In the genomic region with DNA sequence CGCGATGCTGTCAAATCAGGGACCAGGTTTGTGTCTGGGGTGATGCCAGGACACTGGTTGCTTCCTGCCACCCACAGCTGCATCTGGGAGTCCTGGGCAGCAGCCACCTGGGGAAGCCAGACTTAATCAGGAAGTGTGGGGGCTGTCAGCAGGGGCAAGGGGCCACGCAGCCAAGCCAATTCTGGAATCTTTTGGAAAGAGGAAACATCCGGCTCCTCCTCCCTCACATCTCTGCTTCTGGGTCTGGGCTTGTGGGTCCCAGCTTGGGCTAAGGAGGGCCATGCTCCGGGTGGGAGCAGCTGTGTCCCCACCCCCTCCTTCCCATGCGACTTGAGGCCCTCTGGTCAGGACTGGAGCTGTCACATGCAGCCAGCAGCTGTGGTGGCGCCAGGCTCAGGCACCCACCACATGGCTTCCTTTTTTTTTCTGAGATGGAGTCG, we compare ENCODE assay signal across 17 cellular contexts. TPM values are rescaled to one million over a fixed set of nuclear protein-coding genes. Genes with fewer than 3 reads are reported as not detected.
DNase-seq lines count a peak whose midpoint lies in the region; ATAC-seq and TF ChIP-seq lines count a peak whose summit lies in the region.
"Had no signal": no experiment of that assay in that cellular context is flagged by ENCODE, and none has a peak within 500 bp of the region (broad histone marks: within the 10 kb centered on the region; RNA-seq: fewer than 3 reads in every experiment).

No MANE protein-coding gene starts in this region.

- no peak overlapping the region for H3K4me3 Mint-ChIP-seq in natural killer cell treated with Interleukin-12 subunit alpha and Interleukin-12 subunit beta and Interleukin-15 and Interleukin-18, amount 100 ng/mL, for 72 hours
- H3K4me3 Mint-ChIP-seq: activated CD4-positive, alpha-beta T cell treated with anti-CD3 and anti-CD28 coated beads, Interleukin-2, amount 10 ng/mL, durations not matched to agents 7 days and 5 days had no signal

- no peaks in the 10 kb centered on the region for H3K4me1 Mint-ChIP-seq in natural killer cell treated with Interleukin-12 subunit alpha and Interleukin-12 subunit beta and Interleukin-15 and Interleukin-18, amount 100 ng/mL, for 72 hours (ENCODE audit: low read depth in 2 of 2)

- H3K9me3 ChIP-seq in BE2C (no peaks in the 10 kb centered on the region), lower lobe of right lung (no peaks in the 10 kb centered on the region)

- H3K36me3 ChIP-seq in BE2C (no peaks in the 10 kb centered on the region), lower lobe of right lung (no peaks in the 10 kb centered on the region)

- intact Hi-C loops in lower lobe of right lung (cut with DNase I), result no loop called here

- ATAC-seq in SK-N-SH treated with all-trans-retinoic acid at 6 μM for 48 hours, result peak; percentile 12; the same call in 1 of the 3 replicates
- no peak for ATAC-seq in lower lobe of right lung
- ATAC-seq in natural killer cell treated with Interleukin-12 subunit alpha and Interleukin-12 subunit beta and Interleukin-15 and Interleukin-18, amount 100 ng/mL, for 72 hours, result no peak
- ATAC-seq in GM18517 (IDR thresholded peaks at IDR 0.05; ENCODE audit: unreplicated experiment), result no peak

- peaks cover 27% of the 10 kb centered on the region for H3K4me1 ChIP-seq in BE2C
- peaks cover 18% of the 10 kb centered on the region for H3K4me1 ChIP-seq in lower lobe of right lung

- in situ Hi-C loops in KBM-7 (cut with MboI; ENCODE audit: low pct_unique_long_range_greater_than_20kb, low sequenced_read_pairs), result no loop called here

- no peaks in the 10 kb centered on the region for H3K36me3 Mint-ChIP-seq in natural killer cell treated with Interleukin-12 subunit alpha and Interleukin-12 subunit beta and Interleukin-15 and Interleukin-18, amount 100 ng/mL, for 72 hours

- no peak overlapping the region for H3K27ac Mint-ChIP-seq in natural killer cell treated with Interleukin-12 subunit alpha and Interleukin-12 subunit beta and Interleukin-15 and Interleukin-18, amount 100 ng/mL, for 72 hours
- H3K27ac Mint-ChIP-seq: activated CD4-positive, alpha-beta T cell treated with anti-CD3 and anti-CD28 coated beads, Interleukin-2, amount 10 ng/mL, durations not matched to agents 7 days and 5 days; activated T-helper 2 cell treated with anti-CD3 and anti-CD28 coated beads, Interferon-gamma antibody, Interleukin-2, Interleukin-4, amounts not matched to agents 10 μg/mL and 5 μg/mL and 100 μg/mL, durations not matched to agents 14 hours and 24 hours and 36 hours had no signal

- peak; percentile 93 for DNase-seq in BE2C
- DNase-seq in KBM-7, result peak; percentile 48
- no peak for DNase-seq in lower lobe of right lung
- no peak for DNase-seq in natural killer cell treated with Interleukin-12 subunit alpha and Interleukin-12 subunit beta and Interleukin-15 and Interleukin-18, amount 100 ng/mL, for 72 hours (ENCODE audit: low spot score)
- DNase-seq in NCI-H128 (lab: John Stamatoyannopoulos, UW; ENCODE audit: unreplicated experiment), result no peak
- DNase-seq in DMS114 treated with DMSO at 0.1 percent for 48 hours (lab: John Stamatoyannopoulos, UW; ENCODE audit: unreplicated experiment), result no peak
- DNase-seq: activated CD4-positive, alpha-beta T cell treated with anti-CD3 and anti-CD28 coated beads, Interleukin-2, amount 10 ng/mL, durations not matched to agents 7 days and 5 days; NCI-H2107; OCI-M1; stimulated activated CD4-positive, alpha-beta T cell treated with anti-CD3 and anti-CD28 coated beads, Interleukin-2, amount 100 ng/mL, for 48 hours; T-helper 1 cell had no signal

- H3K9me3 Mint-ChIP-seq in natural killer cell treated with Interleukin-12 subunit alpha and Interleukin-12 subunit beta and Interleukin-15 and Interleukin-18, amount 100 ng/mL, for 72 hours, result no peaks in the 10 kb centered on the region
- H3K9me3 Mint-ChIP-seq: activated CD4-positive, alpha-beta T cell treated with anti-CD3 and anti-CD28 coated beads, Interleukin-2, amount 10 ng/mL, durations not matched to agents 7 days and 5 days; activated T-helper 2 cell treated with anti-CD3 and anti-CD28 coated beads, Interferon-gamma antibody, Interleukin-2, Interleukin-4, amounts not matched to agents 10 μg/mL and 5 μg/mL and 100 μg/mL, durations not matched to agents 14 hours and 24 hours and 36 hours had no signal

- H3K27me3 ChIP-seq in BE2C, result no peaks in the 10 kb centered on the region
- H3K27me3 ChIP-seq in lower lobe of right lung (ENCODE audit: low read depth), result peaks cover 15% of the 10 kb centered on the region

- peaks cover 14 to 17% of the 10 kb centered on the region in 2 donors for H3K27me3 Mint-ChIP-seq in natural killer cell treated with Interleukin-12 subunit alpha and Interleukin-12 subunit beta and Interleukin-15 and Interleukin-18, amount 100 ng/mL, for 72 hours

- peak overlapping the region; percentile 1 for H3K4me3 ChIP-seq in BE2C (ENCODE audit: low read depth, low read length)
- no peak overlapping the region for H3K4me3 ChIP-seq in lower lobe of right lung

- no peak for TF ChIP-seq CTCF in BE2C (IDR thresholded peaks at IDR 0.05; ENCODE audit: low read depth, low read length)
- no peak for TF ChIP-seq CTCF in lower lobe of right lung (IDR thresholded peaks at IDR 0.05)

- H3K27ac ChIP-seq in lower lobe of right lung, result peak overlapping the region; percentile 6
- H3K27ac ChIP-seq: KMS-11 had no signal

TF ChIP-seq in SK-N-SH treated with all-trans-retinoic acid at 6 μM for 48 hours, 23 proteins besides CTCF, POLR2A, EP300 and RAD21:
- TF ChIP-seq, protein P1, sequence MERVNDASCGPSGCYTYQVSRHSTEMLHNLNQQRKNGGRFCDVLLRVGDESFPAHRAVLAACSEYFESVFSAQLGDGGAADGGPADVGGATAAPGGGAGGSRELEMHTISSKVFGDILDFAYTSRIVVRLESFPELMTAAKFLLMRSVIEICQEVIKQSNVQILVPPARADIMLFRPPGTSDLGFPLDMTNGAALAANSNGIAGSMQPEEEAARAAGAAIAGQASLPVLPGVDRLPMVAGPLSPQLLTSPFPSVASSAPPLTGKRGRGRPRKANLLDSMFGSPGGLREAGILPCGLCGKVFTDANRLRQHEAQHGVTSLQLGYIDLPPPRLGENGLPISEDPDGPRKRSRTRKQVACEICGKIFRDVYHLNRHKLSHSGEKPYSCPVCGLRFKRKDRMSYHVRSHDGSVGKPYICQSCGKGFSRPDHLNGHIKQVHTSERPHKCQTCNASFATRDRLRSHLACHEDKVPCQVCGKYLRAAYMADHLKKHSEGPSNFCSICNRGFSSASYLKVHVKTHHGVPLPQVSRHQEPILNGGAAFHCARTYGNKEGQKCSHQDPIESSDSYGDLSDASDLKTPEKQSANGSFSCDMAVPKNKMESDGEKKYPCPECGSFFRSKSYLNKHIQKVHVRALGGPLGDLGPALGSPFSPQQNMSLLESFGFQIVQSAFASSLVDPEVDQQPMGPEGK (CRISPR knock-in tag; IDR thresholded peaks at IDR 0.05; ENCODE audit: borderline replicate concordance), result no peak
- no peak for TF ChIP-seq ZFP30 (CRISPR knock-in tag; IDR thresholded peaks at IDR 0.05)
- TF ChIP-seq ISL1 (CRISPR knock-in tag; IDR thresholded peaks at IDR 0.05), result no peak
- TF ChIP-seq ARNTL (CRISPR knock-in tag; IDR thresholded peaks at IDR 0.05; ENCODE audit: borderline replicate concordance, low read depth), result 0 out of 2 replicates have a peak, but pooled peaks have one; percentile 8
- no peak for TF ChIP-seq CSDC2 (CRISPR knock-in tag; IDR thresholded peaks at IDR 0.05)
- TF ChIP-seq, protein P2, sequence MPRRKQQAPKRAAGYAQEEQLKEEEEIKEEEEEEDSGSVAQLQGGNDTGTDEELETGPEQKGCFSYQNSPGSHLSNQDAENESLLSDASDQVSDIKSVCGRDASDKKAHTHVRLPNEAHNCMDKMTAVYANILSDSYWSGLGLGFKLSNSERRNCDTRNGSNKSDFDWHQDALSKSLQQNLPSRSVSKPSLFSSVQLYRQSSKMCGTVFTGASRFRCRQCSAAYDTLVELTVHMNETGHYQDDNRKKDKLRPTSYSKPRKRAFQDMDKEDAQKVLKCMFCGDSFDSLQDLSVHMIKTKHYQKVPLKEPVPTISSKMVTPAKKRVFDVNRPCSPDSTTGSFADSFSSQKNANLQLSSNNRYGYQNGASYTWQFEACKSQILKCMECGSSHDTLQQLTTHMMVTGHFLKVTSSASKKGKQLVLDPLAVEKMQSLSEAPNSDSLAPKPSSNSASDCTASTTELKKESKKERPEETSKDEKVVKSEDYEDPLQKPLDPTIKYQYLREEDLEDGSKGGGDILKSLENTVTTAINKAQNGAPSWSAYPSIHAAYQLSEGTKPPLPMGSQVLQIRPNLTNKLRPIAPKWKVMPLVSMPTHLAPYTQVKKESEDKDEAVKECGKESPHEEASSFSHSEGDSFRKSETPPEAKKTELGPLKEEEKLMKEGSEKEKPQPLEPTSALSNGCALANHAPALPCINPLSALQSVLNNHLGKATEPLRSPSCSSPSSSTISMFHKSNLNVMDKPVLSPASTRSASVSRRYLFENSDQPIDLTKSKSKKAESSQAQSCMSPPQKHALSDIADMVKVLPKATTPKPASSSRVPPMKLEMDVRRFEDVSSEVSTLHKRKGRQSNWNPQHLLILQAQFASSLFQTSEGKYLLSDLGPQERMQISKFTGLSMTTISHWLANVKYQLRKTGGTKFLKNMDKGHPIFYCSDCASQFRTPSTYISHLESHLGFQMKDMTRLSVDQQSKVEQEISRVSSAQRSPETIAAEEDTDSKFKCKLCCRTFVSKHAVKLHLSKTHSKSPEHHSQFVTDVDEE (CRISPR knock-in tag; IDR thresholded peaks at IDR 0.05), result peak; percentile 56; the same call in 1 of the 2 replicates
- TF ChIP-seq TCF4 (CRISPR knock-in tag; IDR thresholded peaks at IDR 0.05; ENCODE audit: borderline replicate concordance), result peak; percentile 81; the same call in 1 of the 2 replicates
- 0 out of 2 replicates have a peak, but pooled peaks have one; percentile 60 for TF ChIP-seq BACH2 (CRISPR knock-in tag; IDR thresholded peaks at IDR 0.05; ENCODE audit: borderline replicate concordance)
- TF ChIP-seq ZNF8 (CRISPR knock-in tag; IDR thresholded peaks at IDR 0.05), result no peak

RNA-seq across cellular contexts. Expression of gene CCDC182, which starts 37.0 kb away (rescaled TPM):
- not detected for polyA plus RNA-seq in BE2C (2012; ENCODE audit: insufficient read depth, insufficient read length, low read depth)
- total RNA-seq in lower lobe of right lung, result not detected
- not detected for total RNA-seq in natural killer cell treated with Interleukin-12 subunit alpha and Interleukin-12 subunit beta and Interleukin-15 and Interleukin-18, amount 100 ng/mL, for 72 hours
- total RNA-seq: activated CD4-positive, alpha-beta T cell treated with anti-CD3 and anti-CD28 coated beads, Interleukin-2, amount 10 ng/mL, durations not matched to agents 7 days and 5 days; activated T-helper 2 cell treated with anti-CD3 and anti-CD28 coated beads, Interferon-gamma antibody, Interleukin-2, Interleukin-4, amounts not matched to agents 10 μg/mL and 5 μg/mL and 100 μg/mL, durations not matched to agents 14 hours and 24 hours and 36 hours; pulmonary artery endothelial cell; ureter had no signal

Comparison
In these comparisons a context has a peak if more than half of its experiments do, and no peak if none do; other contexts are left out.
1. DNase-seq: peak in BE2C (single experiment) and KBM-7 (single experiment); none in lower lobe of right lung (single experiment), natural killer cell treated with Interleukin-12 subunit alpha and Interleukin-12 subunit beta and Interleukin-15 and Interleukin-18, amount 100 ng/mL, for 72 hours (single experiment), NCI-H128 (single experiment) and DMS114 treated with DMSO at 0.1 percent for 48 hours (single experiment).